In genomic region chr12:6750506-6750905, GRCh38 we compare ENCODE assay signal across 22 cellular contexts. TPM values are rescaled to one million over a fixed set of nuclear protein-coding genes. Genes with fewer than 3 reads are reported as not detected.
A peak's percentile ranks its signal among the peaks of the same experiment; 100 is the strongest.
DNase-seq lines count a peak whose midpoint lies in the region; ATAC-seq and TF ChIP-seq lines count a peak whose summit lies in the region.
"Had no signal": no experiment of that assay in that cellular context is flagged by ENCODE, and none has a peak within 500 bp of the region (broad histone marks: within the 10 kb centered on the region; RNA-seq: fewer than 3 reads in every experiment).

No MANE protein-coding gene starts in this region.

- no peak for ATAC-seq in stimulated activated effector memory CD8-positive, alpha-beta T cell treated with anti-CD3 and anti-CD28 coated beads, Interleukin-12 subunit alpha, Interleukin-12 subunit beta, amount 100 ng/mL, for 72 hours
- no peak for ATAC-seq in stimulated activated naive CD8-positive, alpha-beta T cell treated with anti-CD3 and anti-CD28 coated beads, Interleukin-15, Interleukin-2, amounts not matched to agents 100 U/mL and 50 U/mL, for 24 hours
- ATAC-seq: K562 had no signal

- peak overlapping the region; percentile 34 for H3K27ac Mint-ChIP-seq in activated naive CD4-positive, alpha-beta T cell treated with anti-CD3 and anti-CD28 coated beads for 36 hours
- no peak overlapping the region for H3K27ac Mint-ChIP-seq in endothelial cell (ENCODE audit: unreplicated experiment)
- H3K27ac Mint-ChIP-seq in stimulated activated effector memory CD8-positive, alpha-beta T cell treated with anti-CD3 and anti-CD28 coated beads, Interleukin-12 subunit alpha, Interleukin-12 subunit beta, amount 100 ng/mL, for 72 hours: peak overlapping the region; percentile 97

- no peaks in the 10 kb centered on the region for H3K27me3 Mint-ChIP-seq in activated naive CD4-positive, alpha-beta T cell treated with anti-CD3 and anti-CD28 coated beads for 36 hours (ENCODE audit: low read depth)
- H3K27me3 Mint-ChIP-seq in endothelial cell (ENCODE audit: unreplicated experiment): peaks cover 7% of the 10 kb centered on the region
- H3K27me3 Mint-ChIP-seq: CD4-positive, alpha-beta memory T cell had no signal

- H3K4me1 Mint-ChIP-seq in activated naive CD4-positive, alpha-beta T cell treated with anti-CD3 and anti-CD28 coated beads for 36 hours (ENCODE audit: low read depth): peaks cover 28% of the 10 kb centered on the region
- H3K4me1 Mint-ChIP-seq in endothelial cell (ENCODE audit: unreplicated experiment): peaks cover 19% of the 10 kb centered on the region
- peaks cover 46% of the 10 kb centered on the region for H3K4me1 Mint-ChIP-seq in stimulated activated effector memory CD8-positive, alpha-beta T cell treated with anti-CD3 and anti-CD28 coated beads, Interleukin-12 subunit alpha, Interleukin-12 subunit beta, amount 100 ng/mL, for 72 hours

- no peak for TF ChIP-seq CTCF in VCaP (conservative IDR thresholded peaks at IDR 0.05)
- no peak for TF ChIP-seq CTCF in endothelial cell (IDR thresholded peaks at IDR 0.05; ENCODE audit: unreplicated experiment)

- CTCF ChIA-PET in activated naive CD4-positive, alpha-beta T cell treated with anti-CD3 and anti-CD28 coated beads for 36 hours (lab: Charles Lee): interaction anchor here (0.8 kb wide), 1 partner anchor 75 kb away, joined by 4 read pairs; no protein-coding TSS in a partner anchor

- intact Hi-C loops in activated naive CD4-positive, alpha-beta T cell treated with anti-CD3 and anti-CD28 coated beads for 36 hours (cut with micrococcal nuclease): no loop called here

- peak overlapping the region; percentile 98; the same call in 1 of the 2 replicates for H3K27ac ChIP-seq in VCaP

- H3K9me3 Mint-ChIP-seq in activated naive CD4-positive, alpha-beta T cell treated with anti-CD3 and anti-CD28 coated beads for 36 hours: no peaks in the 10 kb centered on the region
- no peaks in the 10 kb centered on the region for H3K9me3 Mint-ChIP-seq in endothelial cell (ENCODE audit: unreplicated experiment)
- H3K9me3 Mint-ChIP-seq in stimulated activated effector memory CD8-positive, alpha-beta T cell treated with anti-CD3 and anti-CD28 coated beads, Interleukin-12 subunit alpha, Interleukin-12 subunit beta, amount 100 ng/mL, for 72 hours: no peaks in the 10 kb centered on the region
- H3K9me3 Mint-ChIP-seq: CD4-positive, alpha-beta memory T cell had no signal

- DNase-seq in activated naive CD4-positive, alpha-beta T cell treated with anti-CD3 and anti-CD28 coated beads for 36 hours: no peak
- no peak for DNase-seq in activated naive CD4-positive, alpha-beta T cell (lab: John Stamatoyannopoulos, UW)
- DNase-seq in endothelial cell (ENCODE audit: low spot score) (no peak), DMS 273 treated with DMSO at 0.1 percent for 48 hours (lab: John Stamatoyannopoulos, UW) (no peak), NCI-H1092 (lab: John Stamatoyannopoulos, UW) (no peak)
- no peak for DNase-seq in stimulated activated effector memory CD8-positive, alpha-beta T cell treated with anti-CD3 and anti-CD28 coated beads, Interleukin-12 subunit alpha, Interleukin-12 subunit beta, amount 100 ng/mL, for 72 hours (ENCODE audit: low spot score in 2 of 2)
- no peak for DNase-seq in stimulated activated naive CD8-positive, alpha-beta T cell treated with anti-CD3 and anti-CD28 coated beads, Interleukin-15, Interleukin-2, amounts not matched to agents 100 U/mL and 50 U/mL, for 24 hours
- DNase-seq: AML-193; CD4-positive, alpha-beta memory T cell; DND-41; GDM1; GOT3; NCI-H1092 treated with DMSO at 0.1 percent for 48 hours; NCI-H1694; NCI-H345; NCI-H69; NK-92 treated with Interleukin-12 subunit alpha and Interleukin-12 subunit beta, amount 100 ng/mL, for 24 hours; OCI-M1; RPMI8226 had no signal

- H3K36me3 Mint-ChIP-seq in activated naive CD4-positive, alpha-beta T cell treated with anti-CD3 and anti-CD28 coated beads for 36 hours (ENCODE audit: low read depth): peaks cover 29% of the 10 kb centered on the region
- peaks cover 35% of the 10 kb centered on the region for H3K36me3 Mint-ChIP-seq in endothelial cell (ENCODE audit: low read depth, unreplicated experiment)
- peaks cover 85% of the 10 kb centered on the region for H3K36me3 Mint-ChIP-seq in stimulated activated effector memory CD8-positive, alpha-beta T cell treated with anti-CD3 and anti-CD28 coated beads, Interleukin-12 subunit alpha, Interleukin-12 subunit beta, amount 100 ng/mL, for 72 hours

- H3K4me3 Mint-ChIP-seq in activated naive CD4-positive, alpha-beta T cell treated with anti-CD3 and anti-CD28 coated beads for 36 hours: no peak overlapping the region
- peak overlapping the region; percentile 87 for H3K4me3 Mint-ChIP-seq in endothelial cell (ENCODE audit: unreplicated experiment)
- no peak overlapping the region for H3K4me3 Mint-ChIP-seq in stimulated activated effector memory CD8-positive, alpha-beta T cell treated with anti-CD3 and anti-CD28 coated beads, Interleukin-12 subunit alpha, Interleukin-12 subunit beta, amount 100 ng/mL, for 72 hours

RNA-seq across cellular contexts. Expression of gene MLF2, which starts 2.4 kb away (rescaled TPM):
- total RNA-seq in activated naive CD4-positive, alpha-beta T cell treated with anti-CD3 and anti-CD28 coated beads for 36 hours: 100 to 1,000 TPM; 140 to 143 TPM
- 118 TPM for total RNA-seq in endothelial cell (ENCODE audit: unreplicated experiment)

RNA-seq across cellular contexts. Expression of gene PTMS, which starts 15.7 kb away (rescaled TPM):
- 10 to 100 TPM; 35.1 to 44.2 TPM for total RNA-seq in activated naive CD4-positive, alpha-beta T cell treated with anti-CD3 and anti-CD28 coated beads for 36 hours
- total RNA-seq in endothelial cell (ENCODE audit: unreplicated experiment): 864 TPM

RNA-seq across cellular contexts. Expression of gene LAG3, which starts 21.8 kb away (rescaled TPM):
- 10 to 100 TPM; 22.8 to 25.1 TPM for total RNA-seq in activated naive CD4-positive, alpha-beta T cell treated with anti-CD3 and anti-CD28 coated beads for 36 hours
- total RNA-seq in endothelial cell (ENCODE audit: unreplicated experiment): 7.6 TPM
- total RNA-seq: M059J had no signal

RNA-seq across cellular contexts. Expression of gene COPS7A, which starts 26.7 kb away (rescaled TPM):
- 10 to 100 TPM; 43.0 to 47.8 TPM for total RNA-seq in activated naive CD4-positive, alpha-beta T cell treated with anti-CD3 and anti-CD28 coated beads for 36 hours
- total RNA-seq in endothelial cell (ENCODE audit: unreplicated experiment): 25.1 TPM

RNA-seq across cellular contexts. Expression of gene CD4, which starts 38.8 kb away (rescaled TPM):
- 100 to 1,000 TPM; 155 to 161 TPM for total RNA-seq in activated naive CD4-positive, alpha-beta T cell treated with anti-CD3 and anti-CD28 coated beads for 36 hours
- 4.7 TPM for total RNA-seq in endothelial cell (ENCODE audit: unreplicated experiment)
- total RNA-seq: M059J had no signal

Comparison
In these comparisons a context has a peak if more than half of its experiments do, and no peak if none do; other contexts are left out.
1. RNA of gene PTMS, which starts 15.7 kb away (total RNA-seq): 864 TPM in endothelial cell (single experiment); 35.1 to 44.2 TPM in activated naive CD4-positive, alpha-beta T cell treated with anti-CD3 and anti-CD28 coated beads for 36 hours; every median in the first group is over 10 times any median in the second.